Comparison of ENCODE assay signal across 3 cellular contexts in genomic region chr18:80202-80601, GRCh38. TPM values are rescaled to one million over a fixed set of nuclear protein-coding genes. Genes with fewer than 3 reads are reported as not detected.
"Had no signal": no experiment of that assay in that cellular context is flagged by ENCODE, and none has a peak within 500 bp of the region (broad histone marks: within the 10 kb centered on the region; RNA-seq: fewer than 3 reads in every experiment).

No MANE protein-coding gene starts in this region.

RNA-seq across cellular contexts. Expression of gene TUBB8B, which starts 30.8 kb away (rescaled TPM):
- total RNA-seq: LHCN-M2, M059J, MCF 10A had no signal
